In genomic region chr7:136523581-136523980, GRCh38 we compare ENCODE assay signal across 26 cellular contexts.
DNase-seq lines count a peak whose midpoint lies in the region; ATAC-seq, FAIRE-seq and TF ChIP-seq lines count a peak whose summit lies in the region.
"Had no signal": no experiment of that assay in that cellular context is flagged by ENCODE, and none has a peak within 500 bp of the region (broad histone marks: within the 10 kb centered on the region; RNA-seq: fewer than 3 reads in every experiment).

No MANE protein-coding gene starts in this region.

- H3K4me2 ChIP-seq in astrocyte (ENCODE audit: low read length) = no peak overlapping the region
- H3K4me2 ChIP-seq: neural progenitor cell had no signal

- H3K36me3 ChIP-seq in astrocyte (ENCODE audit: insufficient read depth, low read length) = no peaks in the 10 kb centered on the region
- H3K36me3 ChIP-seq: brain microvascular endothelial cell, neural progenitor cell, sigmoid colon had no signal

- H3K9ac ChIP-seq in astrocyte (ENCODE audit: low read length) = no peak overlapping the region
- H3K9ac ChIP-seq: neural progenitor cell had no signal

- no peaks in the 10 kb centered on the region for H3K36me3 Mint-ChIP-seq in astrocyte (ENCODE audit: low read depth, unreplicated experiment)
- H3K36me3 Mint-ChIP-seq: activated naive CD8-positive, alpha-beta T cell treated with anti-CD3 and anti-CD28 coated beads, Interleukin-2, amount 10 ng/mL, durations not matched to agents 7 days and 5 days; neural progenitor cell had no signal

- no peaks in the 10 kb centered on the region for H4K20me1 ChIP-seq in astrocyte (ENCODE audit: insufficient read depth, low read length)

- H3K9me3 ChIP-seq in astrocyte (ENCODE audit: insufficient read depth, low read depth, low read length) = no peaks in the 10 kb centered on the region

- H3K9me3 Mint-ChIP-seq in astrocyte (ENCODE audit: unreplicated experiment) = no peaks in the 10 kb centered on the region
- H3K9me3 Mint-ChIP-seq: activated naive CD8-positive, alpha-beta T cell treated with anti-CD3 and anti-CD28 coated beads, Interleukin-2, amount 10 ng/mL, durations not matched to agents 7 days and 5 days; neural progenitor cell had no signal

- H3K27ac ChIP-seq in astrocyte (ENCODE audit: low read depth, low read length) = peak overlapping the region; percentile 46
- H3K27ac ChIP-seq: brain microvascular endothelial cell, neural progenitor cell had no signal

- peaks cover 11% of the 10 kb centered on the region for H3K4me1 Mint-ChIP-seq in astrocyte (ENCODE audit: low read depth, unreplicated experiment)
- H3K4me1 Mint-ChIP-seq: activated CD4-positive, alpha-beta memory T cell treated with anti-CD3 and anti-CD28 coated beads, Interleukin-2, amount 10 ng/mL, durations not matched to agents 7 days and 5 days; activated naive CD8-positive, alpha-beta T cell treated with anti-CD3 and anti-CD28 coated beads, Interleukin-2, amount 10 ng/mL, durations not matched to agents 7 days and 5 days had no signal

- ATAC-seq in HG03460 (IDR thresholded peaks at IDR 0.05; ENCODE audit: unreplicated experiment) (no peak), GM19351 (IDR thresholded peaks at IDR 0.05; ENCODE audit: unreplicated experiment) (no peak)
- ATAC-seq: activated CD4-positive, CD25-positive, alpha-beta regulatory T cell treated with anti-CD3 and anti-CD28 coated beads, Interleukin-2, amount 50 U/mL, for 24 hours; Right ventricle myocardium inferior; stimulated activated naive CD8-positive, alpha-beta T cell treated with anti-CD3 and anti-CD28 coated beads, Interleukin-15, Interleukin-2, amounts not matched to agents 100 U/mL and 50 U/mL, for 24 hours had no signal

- no peak overlapping the region for H2AFZ ChIP-seq in astrocyte (ENCODE audit: low read depth, low read length)
- H2AFZ ChIP-seq: neural progenitor cell had no signal

- FAIRE-seq in astrocyte (lab: Jason Lieb, UNC) = no peak
- FAIRE-seq: H54, keratinocyte had no signal

- no peaks in the 10 kb centered on the region for H3K27me3 ChIP-seq in astrocyte (ENCODE audit: insufficient read depth, low read length)
- H3K27me3 ChIP-seq: brain microvascular endothelial cell, neural progenitor cell, sigmoid colon had no signal

- H3K79me2 ChIP-seq in astrocyte (ENCODE audit: insufficient read depth, low read length) = no peaks in the 10 kb centered on the region

- peaks cover 9% of the 10 kb centered on the region for H3K4me1 ChIP-seq in astrocyte (ENCODE audit: insufficient read depth, low read length)
- H3K4me1 ChIP-seq: neural progenitor cell had no signal

- TF ChIP-seq CTCF in AG10803 (conservative IDR thresholded peaks at IDR 0.05; ENCODE audit: low read length) = no peak
- no peak for TF ChIP-seq CTCF in astrocyte (IDR thresholded peaks at IDR 0.05; ENCODE audit: insufficient read depth, low read depth, low read length)

- peak; percentile 33 for DNase-seq in AG10803 (ENCODE audit: low read depth)
- peak; percentile 19 for DNase-seq in HS-27A (ENCODE audit: low read depth)
- peak; percentile 82 for DNase-seq in astrocyte (ENCODE audit: low read depth)
- DNase-seq in kidney glomerular epithelial cell (lab: John Stamatoyannopoulos, UW) = peak; percentile 10
- no peak for DNase-seq in mesenteric fat pad (ENCODE audit: low spot score)
- DNase-seq in activated CD4-positive, alpha-beta T cell treated with anti-CD3 and anti-CD28 coated beads, Interleukin-2, amount 50 U/mL, for 4 hours = no peak
- DNase-seq: activated CD4-positive, alpha-beta memory T cell treated with anti-CD3 and anti-CD28 coated beads, Interleukin-2, amount 10 ng/mL, durations not matched to agents 7 days and 5 days; activated naive CD8-positive, alpha-beta T cell treated with anti-CD3 and anti-CD28 coated beads, Interleukin-2, amount 10 ng/mL, durations not matched to agents 7 days and 5 days; brain microvascular endothelial cell; DMS 273 treated with DMSO at 0.1 percent for 48 hours; effector CD4-positive, alpha-beta T cell; NCI-H1092; NCI-H2029 treated with DMSO at 0.1 percent for 48 hours; NCI-H345; NCI-H82; sigmoid colon; stimulated activated CD4-positive, alpha-beta T cell treated with anti-CD3 and anti-CD28 coated beads, Interleukin-15, amount 100 ng/mL, for 24 hours; stimulated activated naive CD8-positive, alpha-beta T cell treated with anti-CD3 and anti-CD28 coated beads, Interleukin-15, Interleukin-2, amounts not matched to agents 100 U/mL and 50 U/mL, for 24 hours had no signal

- H3K27ac Mint-ChIP-seq in astrocyte (ENCODE audit: unreplicated experiment) = no peak overlapping the region
- H3K27ac Mint-ChIP-seq: activated CD4-positive, alpha-beta memory T cell treated with anti-CD3 and anti-CD28 coated beads, Interleukin-2, amount 10 ng/mL, durations not matched to agents 7 days and 5 days; activated naive CD8-positive, alpha-beta T cell treated with anti-CD3 and anti-CD28 coated beads, Interleukin-2, amount 10 ng/mL, durations not matched to agents 7 days and 5 days; neural progenitor cell had no signal

- no peak overlapping the region for H3K4me3 Mint-ChIP-seq in astrocyte (ENCODE audit: unreplicated experiment)
- H3K4me3 Mint-ChIP-seq: activated CD4-positive, alpha-beta memory T cell treated with anti-CD3 and anti-CD28 coated beads, Interleukin-2, amount 10 ng/mL, durations not matched to agents 7 days and 5 days; activated naive CD8-positive, alpha-beta T cell treated with anti-CD3 and anti-CD28 coated beads, Interleukin-2, amount 10 ng/mL, durations not matched to agents 7 days and 5 days; neural progenitor cell had no signal

- H3K4me3 ChIP-seq in AG10803 (ENCODE audit: low read length) (no peak overlapping the region), astrocyte (ENCODE audit: insufficient read depth, low read depth, low read length) (no peak overlapping the region)
- H3K4me3 ChIP-seq: lung, neural progenitor cell, sigmoid colon had no signal

- no peaks in the 10 kb centered on the region for H3K27me3 Mint-ChIP-seq in astrocyte (ENCODE audit: low read depth, unreplicated experiment)
- H3K27me3 Mint-ChIP-seq: activated CD4-positive, alpha-beta memory T cell treated with anti-CD3 and anti-CD28 coated beads, Interleukin-2, amount 10 ng/mL, durations not matched to agents 7 days and 5 days; activated naive CD8-positive, alpha-beta T cell treated with anti-CD3 and anti-CD28 coated beads, Interleukin-2, amount 10 ng/mL, durations not matched to agents 7 days and 5 days had no signal

Comparison
In these comparisons a context has a peak if more than half of its experiments do, and no peak if none do; other contexts are left out.
1. DNase-seq: peak in AG10803 (single experiment), HS-27A (single experiment), astrocyte (single experiment) and kidney glomerular epithelial cell (single experiment); none in mesenteric fat pad (single experiment) and activated CD4-positive, alpha-beta T cell treated with anti-CD3 and anti-CD28 coated beads, Interleukin-2, amount 50 U/mL, for 4 hours (0 of 2).